ENCODE assay signal across 18 cellular contexts in the genomic region with DNA sequence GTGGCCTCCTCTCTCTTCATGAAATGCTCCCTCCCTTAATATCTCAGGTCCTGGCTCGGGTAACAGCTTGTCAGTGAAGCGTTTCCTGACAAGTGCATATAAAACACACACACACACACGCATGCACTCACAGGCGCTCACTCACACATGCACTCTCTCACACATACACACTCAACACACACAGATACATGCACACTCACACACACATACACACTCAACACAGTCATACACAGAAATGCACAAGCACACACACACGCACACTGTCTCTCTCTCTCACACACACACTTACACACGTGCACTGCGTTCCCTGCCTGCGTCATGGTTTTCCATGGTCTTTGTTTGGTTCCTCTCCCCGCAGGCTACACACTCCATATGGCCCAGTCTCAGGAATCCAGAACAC.
"Had no signal": no experiment of that assay in that cellular context is flagged by ENCODE, and none has a peak within 500 bp of the region (broad histone marks: within the 10 kb centered on the region; RNA-seq: fewer than 3 reads in every experiment).

No MANE protein-coding gene starts in this region.

- H3K36me3 ChIP-seq: ovary, right atrium auricular region, sigmoid colon, stomach, thoracic aorta, uterus had no signal

- H3K9me3 ChIP-seq: mucosa of descending colon, ovary, right atrium auricular region, sigmoid colon, stomach, thoracic aorta, uterus had no signal

- H3K27ac ChIP-seq: coronary artery, ovary, right atrium auricular region, sigmoid colon, skin epidermis, stomach, thoracic aorta, uterus had no signal

- H3K4me1 ChIP-seq: uterus had no signal

- H3K4me3 ChIP-seq: coronary artery, mucosa of descending colon, ovary, right atrium auricular region, sigmoid colon, skin epidermis, stomach, thoracic aorta, uterus had no signal

- H3K27me3 ChIP-seq: ovary, right atrium auricular region, sigmoid colon, uterus had no signal

- ATAC-seq: left colon; mucosa of descending colon; naive thymus-derived CD8-positive, alpha-beta T cell had no signal

- DNase-seq: effector CD4-positive, alpha-beta T cell; foreskin melanocyte; head of caudate nucleus; hippocampal formation; left colon; mammary epithelial cell; mucosa of descending colon; naive thymus-derived CD8-positive, alpha-beta T cell; ovary; sigmoid colon; stimulated activated naive CD4-positive, alpha-beta T cell; stomach; substantia nigra; uterus had no signal
